In the genomic region with DNA sequence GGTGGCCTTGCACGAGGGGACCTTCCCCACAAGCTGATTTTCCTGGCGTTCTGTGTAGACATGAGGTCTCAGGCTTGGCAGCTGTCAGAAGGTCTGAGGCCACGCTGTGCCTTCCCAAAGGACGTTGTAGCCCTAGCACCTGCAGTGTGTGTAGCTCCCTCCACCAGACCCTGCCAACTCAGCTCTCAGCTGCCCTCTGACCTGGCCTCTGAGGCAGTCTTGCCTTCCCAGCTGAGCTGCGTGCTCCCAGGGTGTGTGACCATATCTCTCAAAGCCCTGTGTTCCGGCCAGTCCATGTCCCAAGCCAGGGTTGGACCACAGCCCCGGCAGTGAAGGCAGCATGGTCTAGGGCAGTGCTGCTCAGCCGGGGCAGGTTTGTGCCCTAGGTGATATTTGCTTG, we compare ENCODE assay signal across 19 cellular contexts.
DNase-seq lines count a peak whose midpoint lies in the region; ATAC-seq and TF ChIP-seq lines count a peak whose summit lies in the region.
"Had no signal": no experiment of that assay in that cellular context is flagged by ENCODE, and none has a peak within 500 bp of the region (broad histone marks: within the 10 kb centered on the region; RNA-seq: fewer than 3 reads in every experiment).

No MANE protein-coding gene starts in this region.

- peak overlapping the region; percentile 36; the same call in 1 of the 2 replicates for H3K9ac ChIP-seq in BLaER1

- no peaks in the 10 kb centered on the region for H4K20me1 ChIP-seq in BLaER1

- no peak for TF ChIP-seq CTCF in Peyer's patch (IDR thresholded peaks at IDR 0.05)

- H3K4me2 ChIP-seq in BLaER1: peak overlapping the region; percentile 73

- H3K4me1 ChIP-seq in BLaER1 (peaks cover 87% of the 10 kb centered on the region), Peyer's patch (peaks cover 0 to 11% (median 0%) of the 10 kb centered on the region in 4 donors)

- H3K27ac Mint-ChIP-seq in stimulated activated effector memory CD8-positive, alpha-beta T cell treated with anti-CD3 and anti-CD28 coated beads, Interleukin-12 subunit alpha, Interleukin-12 subunit beta, amount 100 ng/mL, for 72 hours: no peak overlapping the region
- H3K27ac Mint-ChIP-seq: activated naive CD4-positive, alpha-beta T cell treated with anti-CD3 and anti-CD28 coated beads, Interleukin-2, amount 50 U/mL, for 24 hours; HFFc6; natural killer cell; type B pancreatic cell had no signal

- H3K4me3 ChIP-seq in BLaER1: no peak overlapping the region
- no peak overlapping the region for H3K4me3 ChIP-seq in Peyer's patch

- no peaks in the 10 kb centered on the region for H3K4me1 Mint-ChIP-seq in stimulated activated effector memory CD8-positive, alpha-beta T cell treated with anti-CD3 and anti-CD28 coated beads, Interleukin-12 subunit alpha, Interleukin-12 subunit beta, amount 100 ng/mL, for 72 hours
- H3K4me1 Mint-ChIP-seq: activated naive CD4-positive, alpha-beta T cell treated with anti-CD3 and anti-CD28 coated beads, Interleukin-2, amount 50 U/mL, for 24 hours; natural killer cell had no signal

- H3K9me3 Mint-ChIP-seq in stimulated activated effector memory CD8-positive, alpha-beta T cell treated with anti-CD3 and anti-CD28 coated beads, Interleukin-12 subunit alpha, Interleukin-12 subunit beta, amount 100 ng/mL, for 72 hours: no peaks in the 10 kb centered on the region
- H3K9me3 Mint-ChIP-seq: activated naive CD4-positive, alpha-beta T cell treated with anti-CD3 and anti-CD28 coated beads, Interleukin-2, amount 50 U/mL, for 24 hours; HFFc6; natural killer cell; type B pancreatic cell had no signal

- H3K27me3 ChIP-seq in BLaER1 (no peaks in the 10 kb centered on the region), Peyer's patch (no peaks in the 10 kb centered on the region)

- DNase-seq in left lobe of liver (ENCODE audit: low spot score) (no peak), SIG-M5 (lab: John Stamatoyannopoulos, UW) (no peak), Peyer's patch (no peak)
- DNase-seq in stimulated activated effector memory CD8-positive, alpha-beta T cell treated with anti-CD3 and anti-CD28 coated beads, Interleukin-12 subunit alpha, Interleukin-12 subunit beta, amount 100 ng/mL, for 72 hours (ENCODE audit: low spot score in 2 of 2): no peak
- DNase-seq: activated T-cell treated with anti-CD3 and anti-CD28 coated beads, Interleukin-2, amount 50 U/mL, for 1 hour; effector CD8-positive, alpha-beta T cell; HFFc6; MM.1S; natural killer cell; NCI-H2029; NCI-H510A treated with DMSO at 0.1 percent for 48 hours; OCI-M1; stimulated activated CD4-positive, alpha-beta T cell treated with anti-CD3 and anti-CD28 coated beads, Interleukin-1b, Interleukin-23, amount 100 ng/mL, for 48 hours had no signal

- ATAC-seq in left lobe of liver: peak; percentile 14
- peak; percentile 15 for ATAC-seq in stimulated activated effector memory CD8-positive, alpha-beta T cell treated with anti-CD3 and anti-CD28 coated beads, Interleukin-12 subunit alpha, Interleukin-12 subunit beta, amount 100 ng/mL, for 72 hours
- no peak for ATAC-seq in HG03039 (IDR thresholded peaks at IDR 0.05; ENCODE audit: unreplicated experiment)
- ATAC-seq in GM21619 (IDR thresholded peaks at IDR 0.05; ENCODE audit: unreplicated experiment): no peak
- ATAC-seq: natural killer cell had no signal

- H3K27ac ChIP-seq in BLaER1 (peak overlapping the region; percentile 10; the same call in 1 of the 2 replicates), cingulate gyrus (ENCODE audit: low read depth, low read length) (peak overlapping the region; percentile 65), Peyer's patch (no peak overlapping the region)

- no peak overlapping the region for H3K4me3 Mint-ChIP-seq in stimulated activated effector memory CD8-positive, alpha-beta T cell treated with anti-CD3 and anti-CD28 coated beads, Interleukin-12 subunit alpha, Interleukin-12 subunit beta, amount 100 ng/mL, for 72 hours
- H3K4me3 Mint-ChIP-seq: activated naive CD4-positive, alpha-beta T cell treated with anti-CD3 and anti-CD28 coated beads, Interleukin-2, amount 50 U/mL, for 24 hours; HFFc6; natural killer cell; type B pancreatic cell had no signal

- no peaks in the 10 kb centered on the region for H3K36me3 ChIP-seq in BLaER1
- H3K36me3 ChIP-seq in Peyer's patch: no peaks in the 10 kb centered on the region

- TF ChIP-seq POLR2A in Peyer's patch (IDR thresholded peaks at IDR 0.05): no peak

- H3K9me3 ChIP-seq in BLaER1 (no peaks in the 10 kb centered on the region), Peyer's patch (no peaks in the 10 kb centered on the region)

- no peaks in the 10 kb centered on the region for H3K36me3 Mint-ChIP-seq in stimulated activated effector memory CD8-positive, alpha-beta T cell treated with anti-CD3 and anti-CD28 coated beads, Interleukin-12 subunit alpha, Interleukin-12 subunit beta, amount 100 ng/mL, for 72 hours
- H3K36me3 Mint-ChIP-seq: activated naive CD4-positive, alpha-beta T cell treated with anti-CD3 and anti-CD28 coated beads, Interleukin-2, amount 50 U/mL, for 24 hours; natural killer cell; type B pancreatic cell had no signal

Comparison
In these comparisons a context has a peak if more than half of its experiments do, and no peak if none do; other contexts are left out.
1. H3K27ac ChIP-seq: peak in BLaER1 (single experiment) and cingulate gyrus (single experiment); none in Peyer's patch (0 of 4).
2. ATAC-seq: peak in left lobe of liver (single experiment) and stimulated activated effector memory CD8-positive, alpha-beta T cell treated with anti-CD3 and anti-CD28 coated beads, Interleukin-12 subunit alpha, Interleukin-12 subunit beta, amount 100 ng/mL, for 72 hours (single experiment); none in HG03039 (single experiment) and GM21619 (single experiment).